Comparison of ENCODE assay signal across 1 cellular context in genomic region chr16:88581033-88581432, GRCh38.
TF ChIP-seq lines count a peak whose summit lies in the region.

No MANE protein-coding gene starts in this region.

TF ChIP-seq in K562, 482 proteins besides CTCF, POLR2A, EP300 and RAD21:
- TF ChIP-seq POLR2H (tag; IDR thresholded peaks at IDR 0.05; ENCODE audit: low read depth): no peak
- TF ChIP-seq CREM (IDR thresholded peaks at IDR 0.05; ENCODE audit: low read depth): no peak
- TF ChIP-seq NRF1 (conservative IDR thresholded peaks at IDR 0.05 in 1 of 2, IDR thresholded peaks at IDR 0.05 in 1 of 2): no peak
- TF ChIP-seq JUN (IDR thresholded peaks at IDR 0.05; ENCODE audit: borderline replicate concordance, low read depth, low read length): no peak
- TF ChIP-seq JUN (CRISPR knock-in tag; IDR thresholded peaks at IDR 0.05; ENCODE audit: borderline replicate concordance): no peak
- peak; percentile 87 for TF ChIP-seq ZNF121 (CRISPR knock-in tag; conservative IDR thresholded peaks at IDR 0.05)
- TF ChIP-seq NUFIP1 (IDR thresholded peaks at IDR 0.05; ENCODE audit: partially characterized antibody): no peak
- TF ChIP-seq SP1 (CRISPR knock-in tag; IDR thresholded peaks at IDR 0.05): no peak
- TF ChIP-seq ZNF324 (CRISPR knock-in tag; IDR thresholded peaks at IDR 0.05): no peak
TF ChIP-seq in K562: peak in this region for 1.
